ENCODE assay signal across 16 cellular contexts in genomic region chr5:139863361-139863760, GRCh38.
DNase-seq lines count a peak whose midpoint lies in the region; ATAC-seq and TF ChIP-seq lines count a peak whose summit lies in the region.
"Had no signal": no experiment of that assay in that cellular context is flagged by ENCODE, and none has a peak within 500 bp of the region (broad histone marks: within the 10 kb centered on the region; RNA-seq: fewer than 3 reads in every experiment).

No MANE protein-coding gene starts in this region.

- TF ChIP-seq CTCF in body of pancreas (IDR thresholded peaks at IDR 0.05): no peak
- TF ChIP-seq CTCF in heart right ventricle (IDR thresholded peaks at IDR 0.05): no peak

- no peak overlapping the region for H3K27ac Mint-ChIP-seq in activated T-helper 2 cell treated with anti-CD3 and anti-CD28 coated beads, Interferon-gamma antibody, Interleukin-2, Interleukin-4, amounts not matched to agents 10 μg/mL and 5 μg/mL and 100 μg/mL, durations not matched to agents 14 hours and 24 hours and 36 hours
- H3K27ac Mint-ChIP-seq: activated CD8-positive, alpha-beta T cell treated with anti-CD3 and anti-CD28 coated beads, Interleukin-2, amount 10 ng/mL, durations not matched to agents 7 days and 5 days; activated naive CD4-positive, alpha-beta T cell treated with anti-CD3 and anti-CD28 coated beads, Interleukin-2, amount 50 U/mL, for 24 hours; memory B cell; progenitor cell of endocrine pancreas; stimulated activated naive CD8-positive, alpha-beta T cell treated with anti-CD3 and anti-CD28 coated beads, Interleukin-15, amount 100 ng/mL, for 72 hours had no signal

- no peaks in the 10 kb centered on the region for H3K4me1 Mint-ChIP-seq in activated T-helper 2 cell treated with anti-CD3 and anti-CD28 coated beads, Interferon-gamma antibody, Interleukin-2, Interleukin-4, amounts not matched to agents 10 μg/mL and 5 μg/mL and 100 μg/mL, durations not matched to agents 14 hours and 24 hours and 36 hours (ENCODE audit: low read depth)
- H3K4me1 Mint-ChIP-seq: activated naive CD4-positive, alpha-beta T cell treated with anti-CD3 and anti-CD28 coated beads, Interleukin-2, amount 50 U/mL, for 24 hours; CD8-positive, alpha-beta memory T cell; stimulated activated naive CD8-positive, alpha-beta T cell treated with anti-CD3 and anti-CD28 coated beads, Interleukin-15, amount 100 ng/mL, for 72 hours had no signal

- intact Hi-C loops in body of pancreas (cut with DNase I): no loop called here
- intact Hi-C loops in heart right ventricle (cut with DNase I): loop anchor here in 9 of 10 donors (5.0 to 10.0 kb wide), 5 partner anchors 76 to 229 kb away; partner anchors contain the start of gene NRG2 (in 1 of the 9)
- intact Hi-C loops in activated T-helper 2 cell treated with anti-CD3 and anti-CD28 coated beads, Interferon-gamma antibody, Interleukin-2, Interleukin-4, amounts not matched to agents 10 μg/mL and 5 μg/mL and 100 μg/mL, durations not matched to agents 14 hours and 24 hours and 36 hours (cut with micrococcal nuclease): no loop called here

- no peaks in the 10 kb centered on the region for H3K9me3 ChIP-seq in body of pancreas
- no peaks in the 10 kb centered on the region for H3K9me3 ChIP-seq in heart right ventricle

- H3K27ac ChIP-seq in body of pancreas (no peak overlapping the region), heart right ventricle (peak overlapping the region in 5 of 10 donors; percentile 7 to 49 (median 16)), urinary bladder (ENCODE audit: low read depth) (peak overlapping the region; percentile 3)

- no peaks in the 10 kb centered on the region for H3K9me3 Mint-ChIP-seq in activated T-helper 2 cell treated with anti-CD3 and anti-CD28 coated beads, Interferon-gamma antibody, Interleukin-2, Interleukin-4, amounts not matched to agents 10 μg/mL and 5 μg/mL and 100 μg/mL, durations not matched to agents 14 hours and 24 hours and 36 hours
- H3K9me3 Mint-ChIP-seq: activated naive CD4-positive, alpha-beta T cell treated with anti-CD3 and anti-CD28 coated beads, Interleukin-2, amount 50 U/mL, for 24 hours; CD8-positive, alpha-beta memory T cell; memory B cell; stimulated activated naive CD8-positive, alpha-beta T cell treated with anti-CD3 and anti-CD28 coated beads, Interleukin-15, amount 100 ng/mL, for 72 hours had no signal

- no peak for TF ChIP-seq POLR2A in body of pancreas (IDR thresholded peaks at IDR 0.05)

- H3K27me3 ChIP-seq in body of pancreas (no peaks in the 10 kb centered on the region), heart right ventricle (no peaks in the 10 kb centered on the region)

- H3K4me3 ChIP-seq in body of pancreas (no peak overlapping the region), heart right ventricle (no peak overlapping the region), urinary bladder (ENCODE audit: low read depth, low read length) (no peak overlapping the region)

- ATAC-seq in body of pancreas: no peak
- peak; percentile 72 to 89 (median 84) for ATAC-seq in heart right ventricle
- no peak for ATAC-seq in HG03095 (IDR thresholded peaks at IDR 0.05; ENCODE audit: unreplicated experiment)

- H3K36me3 Mint-ChIP-seq in activated T-helper 2 cell treated with anti-CD3 and anti-CD28 coated beads, Interferon-gamma antibody, Interleukin-2, Interleukin-4, amounts not matched to agents 10 μg/mL and 5 μg/mL and 100 μg/mL, durations not matched to agents 14 hours and 24 hours and 36 hours (ENCODE audit: low read depth): no peaks in the 10 kb centered on the region
- H3K36me3 Mint-ChIP-seq: activated naive CD4-positive, alpha-beta T cell treated with anti-CD3 and anti-CD28 coated beads, Interleukin-2, amount 50 U/mL, for 24 hours; CD8-positive, alpha-beta memory T cell; memory B cell had no signal

- WGBS in body of pancreas, 2 donors: 80% methylated on average over 2 to 9 of the region's 9 CpGs
- WGBS in heart right ventricle, 2 donors: 56 to 58% methylated on average over 9 of the region's 9 CpGs
- 32% methylated on average over 9 of the region's 9 CpGs for WGBS in urinary bladder

- H3K4me1 ChIP-seq in body of pancreas: no peaks in the 10 kb centered on the region
- H3K4me1 ChIP-seq in heart right ventricle: peaks cover 0 to 21% (median 11%) of the 10 kb centered on the region in 9 donors
- peaks cover 4% of the 10 kb centered on the region for H3K4me1 ChIP-seq in urinary bladder (ENCODE audit: insufficient read depth)

- H3K36me3 ChIP-seq in body of pancreas (replicated peaks in 1 of 2; ENCODE audit: insufficient read depth in 1 of 2, low read depth in 2 of 2) (no peaks in the 10 kb centered on the region), heart right ventricle (no peaks in the 10 kb centered on the region), urinary bladder (ENCODE audit: insufficient read depth) (no peaks in the 10 kb centered on the region)

- peaks cover 11% of the 10 kb centered on the region for H3K27me3 Mint-ChIP-seq in activated T-helper 2 cell treated with anti-CD3 and anti-CD28 coated beads, Interferon-gamma antibody, Interleukin-2, Interleukin-4, amounts not matched to agents 10 μg/mL and 5 μg/mL and 100 μg/mL, durations not matched to agents 14 hours and 24 hours and 36 hours (ENCODE audit: low read depth)

- DNase-seq in body of pancreas (peak; percentile 17 to 30 (median 28)), heart right ventricle (peak; percentile 60 to 78), nucleus accumbens (lab: John Stamatoyannopoulos, UW) (peak in 54 of 56 donors; percentile 15 to 88 (median 66)), NCI-H524 (lab: John Stamatoyannopoulos, UW) (no peak)
- no peak for DNase-seq in activated T-helper 2 cell treated with anti-CD3 and anti-CD28 coated beads, Interferon-gamma antibody, Interleukin-2, Interleukin-4, amounts not matched to agents 10 μg/mL and 5 μg/mL and 100 μg/mL, durations not matched to agents 14 hours and 24 hours and 36 hours (ENCODE audit: low spot score)
- DNase-seq: GF-D8, NCI-H1048, NCI-H446 treated with DMSO at 0.1 percent for 48 hours had no signal

- H3K4me3 Mint-ChIP-seq in activated T-helper 2 cell treated with anti-CD3 and anti-CD28 coated beads, Interferon-gamma antibody, Interleukin-2, Interleukin-4, amounts not matched to agents 10 μg/mL and 5 μg/mL and 100 μg/mL, durations not matched to agents 14 hours and 24 hours and 36 hours (ENCODE audit: low read depth): no peak overlapping the region
- H3K4me3 Mint-ChIP-seq: activated CD8-positive, alpha-beta T cell treated with anti-CD3 and anti-CD28 coated beads, Interleukin-2, amount 10 ng/mL, durations not matched to agents 7 days and 5 days; activated naive CD4-positive, alpha-beta T cell treated with anti-CD3 and anti-CD28 coated beads, Interleukin-2, amount 50 U/mL, for 24 hours; CD8-positive, alpha-beta memory T cell; memory B cell; stimulated activated naive CD8-positive, alpha-beta T cell treated with anti-CD3 and anti-CD28 coated beads, Interleukin-15, amount 100 ng/mL, for 72 hours had no signal

Comparison
In these comparisons a context has a peak if more than half of its experiments do, and no peak if none do; other contexts are left out.
1. ATAC-seq: peak in heart right ventricle (8 of 8); none in body of pancreas (single experiment) and HG03095 (single experiment).
2. DNase-seq: peak in body of pancreas (4 of 4), heart right ventricle (2 of 2) and nucleus accumbens (54 of 56); none in activated T-helper 2 cell treated with anti-CD3 and anti-CD28 coated beads, Interferon-gamma antibody, Interleukin-2, Interleukin-4, amounts not matched to agents 10 μg/mL and 5 μg/mL and 100 μg/mL, durations not matched to agents 14 hours and 24 hours and 36 hours (single experiment) and NCI-H524 (0 of 2).
3. intact Hi-C loops: an anchor here in heart right ventricle (5.0 to 10.0 kb wide); none called in body of pancreas and activated T-helper 2 cell treated with anti-CD3 and anti-CD28 coated beads, Interferon-gamma antibody, Interleukin-2, Interleukin-4, amounts not matched to agents 10 μg/mL and 5 μg/mL and 100 μg/mL, durations not matched to agents 14 hours and 24 hours and 36 hours.